Comparison of ENCODE assay signal across 9 cellular contexts in genomic region chr2:101699939-101700442, GRCh38. TPM values are rescaled to one million over a fixed set of nuclear protein-coding genes. Genes with fewer than 3 reads are reported as not detected.
DNase-seq lines count a peak whose midpoint lies in the region; ATAC-seq, FAIRE-seq and TF ChIP-seq lines count a peak whose summit lies in the region.
"Had no signal": no experiment of that assay in that cellular context is flagged by ENCODE, and none has a peak within 500 bp of the region (broad histone marks: within the 10 kb centered on the region; RNA-seq: fewer than 3 reads in every experiment).

No MANE protein-coding gene starts in this region.

- H3K36me3 Mint-ChIP-seq in neural progenitor cell: peaks cover 28% of the 10 kb centered on the region

- no peak overlapping the region for H3K27ac Mint-ChIP-seq in neural progenitor cell
- H3K27ac Mint-ChIP-seq: activated T-cell treated with anti-CD3 and anti-CD28 coated beads, Interleukin-2, amount 50 U/mL, for 24 hours had no signal

- H3K27ac ChIP-seq in endothelial cell of umbilical vein (ENCODE audit: insufficient read depth, low read depth, low read length): peak overlapping the region; percentile 85
- no peak overlapping the region for H3K27ac ChIP-seq in neural progenitor cell

- CTCF ChIA-PET in endothelial cell of umbilical vein (lab: Charles Lee): interaction anchor here (0.7 to 3.6 kb wide), 16 partner anchors 25 to 358 kb away, joined by 3 to 64 read pairs (median 6); no protein-coding TSS in a partner anchor

- FAIRE-seq in endothelial cell of umbilical vein (lab: Jason Lieb, UNC): no peak

- H4K20me1 ChIP-seq in Loucy (ENCODE audit: insufficient read depth, low read length, poor library complexity, severe bottlenecking): peaks cover 51% of the 10 kb centered on the region
- H4K20me1 ChIP-seq in endothelial cell of umbilical vein (replicated peaks; ENCODE audit: control insufficient read depth, extremely low read depth, insufficient read depth, low read length): peaks cover 8% of the 10 kb centered on the region
- H4K20me1 ChIP-seq in neural progenitor cell (ENCODE audit: low read depth): peaks cover 55% of the 10 kb centered on the region

- intact Hi-C loops in endothelial cell of umbilical vein (cut with micrococcal nuclease): loop anchor here (2.0 to 10.0 kb wide), 7 partner anchors 57 to 607 kb away; no protein-coding TSS in a partner anchor

- H3K4me1 ChIP-seq in Loucy (ENCODE audit: insufficient read depth, low read length, poor library complexity, severe bottlenecking): peaks cover 55% of the 10 kb centered on the region
- H3K4me1 ChIP-seq in endothelial cell of umbilical vein (ENCODE audit: control insufficient read depth, extremely low read depth, insufficient read depth, low read length): peaks cover 32% of the 10 kb centered on the region
- H3K4me1 ChIP-seq in neural progenitor cell: peaks cover 21% of the 10 kb centered on the region

- no peaks in the 10 kb centered on the region for H3K9me1 ChIP-seq in endothelial cell of umbilical vein (replicated peaks; ENCODE audit: control insufficient read depth, extremely low read depth, insufficient read depth, low read length)

- POLR2A ChIA-PET in endothelial cell of umbilical vein (lab: Charles Lee): interaction anchor here (0.6 to 1.4 kb wide), 7 partner anchors 8 to 125 kb away, joined by 3 to 6 read pairs (median 4); no protein-coding TSS in a partner anchor

- dilution Hi-C loops in endothelial cell of umbilical vein (cut with MboI; ENCODE audit: extremely low pct_ligation_motif_present, low sequenced_read_pairs): no loop called here

- 0 out of 2 replicates have a peak, but pooled peaks cover 2% of the 10 kb centered on the region for H3F3A ChIP-seq in Loucy (ENCODE audit: low read depth)
- H3F3A ChIP-seq in neural progenitor cell (ENCODE audit: low read depth): peaks cover 24% of the 10 kb centered on the region

- peaks cover 9% of the 10 kb centered on the region for H3K4me1 Mint-ChIP-seq in neural progenitor cell

- H3K27me3 ChIP-seq in Loucy (ENCODE audit: insufficient read depth, low read length, poor library complexity, severe bottlenecking) (no peaks in the 10 kb centered on the region), endothelial cell of umbilical vein (ENCODE audit: control insufficient read depth in 2 of 2, insufficient read depth in 2 of 2, low read length in 2 of 2) (no peaks in the 10 kb centered on the region), neural progenitor cell (peaks cover 5% of the 10 kb centered on the region)

- H3K36me3 ChIP-seq in Loucy (ENCODE audit: insufficient read depth, low read length) (no peaks in the 10 kb centered on the region), endothelial cell of umbilical vein (ENCODE audit: control insufficient read depth in 2 of 2, extremely low read depth in 1 of 2, insufficient read depth in 2 of 2, low read length in 2 of 2) (peaks cover 2 to 4% of the 10 kb centered on the region in 2 experiments), neural progenitor cell (no peaks in the 10 kb centered on the region)

- H3K79me2 ChIP-seq in Loucy (ENCODE audit: insufficient read depth, low read length) (peaks cover 70% of the 10 kb centered on the region), endothelial cell of umbilical vein (ENCODE audit: control insufficient read depth, insufficient read depth, low read length) (peaks cover 72% of the 10 kb centered on the region), neural progenitor cell (ENCODE audit: low read depth) (peaks cover 69% of the 10 kb centered on the region)

- H3K9me3 Mint-ChIP-seq in neural progenitor cell: peaks cover 18% of the 10 kb centered on the region

- no peak overlapping the region for H2AFZ ChIP-seq in Loucy (ENCODE audit: low read length)
- H2AFZ ChIP-seq in endothelial cell of umbilical vein (ENCODE audit: low read depth, low read length): no peak overlapping the region
- no peak overlapping the region for H2AFZ ChIP-seq in neural progenitor cell (replicated peaks)

- H3K9ac ChIP-seq in Loucy (ENCODE audit: low read depth, low read length, poor library complexity, severe bottlenecking): peak overlapping the region; percentile 97
- H3K9ac ChIP-seq in endothelial cell of umbilical vein (replicated peaks; ENCODE audit: extremely low read depth, insufficient read depth, low read length): peak overlapping the region; percentile 88
- peak overlapping the region; percentile 31 for H3K9ac ChIP-seq in neural progenitor cell

- no peaks in the 10 kb centered on the region for H3K9me2 ChIP-seq in Loucy (replicated peaks; ENCODE audit: low read depth, low read length)

- no peak overlapping the region for H3K4me3 Mint-ChIP-seq in neural progenitor cell
- H3K4me3 Mint-ChIP-seq: activated T-cell treated with anti-CD3 and anti-CD28 coated beads, Interleukin-2, amount 50 U/mL, for 24 hours had no signal

- H3K4me2 ChIP-seq in Loucy (ENCODE audit: low read depth, low read length, poor library complexity, severe bottlenecking) (peak overlapping the region; percentile 98), endothelial cell of umbilical vein (ENCODE audit: insufficient read depth, low read length) (peak overlapping the region; percentile 96), neural progenitor cell (peak overlapping the region; percentile 98)

- ATAC-seq in HG02763 (IDR thresholded peaks at IDR 0.05; ENCODE audit: unreplicated experiment) (no peak), GM21737 (IDR thresholded peaks at IDR 0.05; ENCODE audit: unreplicated experiment) (no peak)

- peak; percentile 32 for DNase-seq in Ammon's horn (ENCODE audit: low spot score)
- peak; percentile 63 for DNase-seq in endothelial cell of umbilical vein (ENCODE audit: low read depth, low spot score)
- no peak for DNase-seq in neural progenitor cell (ENCODE audit: low spot score)
- DNase-seq in AG08395 (ENCODE audit: low spot score): no peak
- DNase-seq in activated CD4-positive, CD25-positive, alpha-beta regulatory T cell (lab: John Stamatoyannopoulos, UW): no peak
- DNase-seq: activated T-cell treated with anti-CD3 and anti-CD28 coated beads, Interleukin-2, amount 50 U/mL, for 24 hours had no signal

- TF ChIP-seq CTCF in Loucy (conservative IDR thresholded peaks at IDR 0.05; ENCODE audit: low read length): 0 out of 2 replicates have a peak, but pooled peaks have one; percentile 15
- TF ChIP-seq CTCF in endothelial cell of umbilical vein (IDR thresholded peaks at IDR 0.05; ENCODE audit: extremely low read depth in 1 of 2, insufficient read depth in 1 of 2, low read depth in 1 of 2, low read length in 2 of 2): no peak
- no peak for TF ChIP-seq CTCF in neural progenitor cell (IDR thresholded peaks at IDR 0.05)

- H3K4me3 ChIP-seq in Loucy (ENCODE audit: low read length, poor library complexity, severe bottlenecking) (peak overlapping the region; percentile 97), endothelial cell of umbilical vein (replicated peaks in 1 of 3; ENCODE audit: insufficient read depth in 1 of 3, low read depth in 1 of 3, low read length in 3 of 3) (peak overlapping the region; percentile 55 to 98 (median 96)), neural progenitor cell (peak overlapping the region; percentile 99)

- no peak for TF ChIP-seq POLR2A in endothelial cell of umbilical vein (IDR thresholded peaks at IDR 0.05; ENCODE audit: low read depth, low read length)

- H3K27me3 Mint-ChIP-seq in neural progenitor cell (ENCODE audit: insufficient read depth, low read depth): no peaks in the 10 kb centered on the region
- H3K27me3 Mint-ChIP-seq: activated T-cell treated with anti-CD3 and anti-CD28 coated beads, Interleukin-2, amount 50 U/mL, for 24 hours had no signal

- BruUV-seq in endothelial cell of umbilical vein (replicated peaks; lab: Mats Ljungman, UMichigan): no TSS peak

- no peaks in the 10 kb centered on the region for H3K9me3 ChIP-seq in Loucy (ENCODE audit: insufficient read depth, low read depth, low read length)
- H3K9me3 ChIP-seq in endothelial cell of umbilical vein (replicated peaks; ENCODE audit: control insufficient read depth, insufficient read depth, low read length): no peaks in the 10 kb centered on the region
- H3K9me3 ChIP-seq in neural progenitor cell (ENCODE audit: low read depth): no peaks in the 10 kb centered on the region

TF ChIP-seq in endothelial cell of umbilical vein, 7 proteins besides CTCF, POLR2A, EP300 and RAD21:
- TF ChIP-seq GATA2 (IDR thresholded peaks at IDR 0.05; ENCODE audit: insufficient read depth, insufficient read length, low read depth, low read length) (no peak), MAX (IDR thresholded peaks at IDR 0.05; ENCODE audit: insufficient read depth, insufficient read length) (no peak), MYC (IDR thresholded peaks at IDR 0.05; ENCODE audit: low read depth, low read length) (no peak), EZH2 (IDR thresholded peaks at IDR 0.05; ENCODE audit: borderline replicate concordance, low read depth, low read length, severe bottlenecking) (no peak), JUN (IDR thresholded peaks at IDR 0.05; ENCODE audit: borderline replicate concordance, insufficient read depth, insufficient read length, low read depth) (no peak), FOS (IDR thresholded peaks at IDR 0.05; ENCODE audit: borderline replicate concordance, insufficient read depth, low read length) (no peak), POLR2AphosphoS5 (IDR thresholded peaks at IDR 0.05; ENCODE audit: insufficient read depth, low read depth, low read length) (no peak)
TF ChIP-seq in endothelial cell of umbilical vein: peak in this region for 0.

RNA-seq across cellular contexts. Expression of gene MAP4K4, which starts 2.5 kb away (rescaled TPM):
- 251 and 269 TPM in 2 replicates for total RNA-seq in endothelial cell of umbilical vein
- 60.2 and 79.4 TPM in 2 replicates for polyA plus RNA-seq in endothelial cell of umbilical vein
- polyA plus RNA-seq in endothelial cell of umbilical vein (2011; cell fraction: cytosol; rRNA removed): 96.1 and 99.2 TPM in 2 replicates
- 286 and 331 TPM in 2 replicates for polyA plus RNA-seq in endothelial cell of umbilical vein (2011; cell fraction: nucleus; rRNA removed)
- 220 and 289 TPM in 2 replicates for polyA plus RNA-seq in endothelial cell of umbilical vein (2012)
- 299 and 319 TPM in 2 replicates for polyA minus RNA-seq in endothelial cell of umbilical vein
- 24.2 TPM for polyA minus RNA-seq in endothelial cell of umbilical vein (2011; cell fraction: cytosol; rRNA and poly(A)+ RNA removed)
- polyA minus RNA-seq in endothelial cell of umbilical vein (2011; cell fraction: nucleus; rRNA and poly(A)+ RNA removed): 593 and 821 TPM in 2 replicates
- total RNA-seq in neural progenitor cell (ENCODE audit: low replicate concordance): 91.9 and 99.2 TPM in 2 replicates

Comparison
In these comparisons a context has a peak if more than half of its experiments do, and no peak if none do; other contexts are left out.
1. DNase-seq: peak in Ammon's horn (single experiment) and endothelial cell of umbilical vein (single experiment); none in neural progenitor cell (single experiment), AG08395 (single experiment) and activated CD4-positive, CD25-positive, alpha-beta regulatory T cell (0 of 4).
2. H3K9ac ChIP-seq: peak in every context shown above with its lines; median percentile 97 in Loucy; 88 in endothelial cell of umbilical vein; 31 in neural progenitor cell.
3. Peak in every context shown above with its lines, with median percentiles within 50 percentile points of each other: H3K4me2 ChIP-seq and H3K4me3 ChIP-seq.